11 cellular contexts compared by ENCODE assay signal in genomic region chr4:15182600-15183222, GRCh38.
A peak's percentile ranks its signal among the peaks of the same experiment; 100 is the strongest.
DNase-seq lines count a peak whose midpoint lies in the region; ATAC-seq, FAIRE-seq and TF ChIP-seq lines count a peak whose summit lies in the region.
"Had no signal": no experiment of that assay in that cellular context is flagged by ENCODE, and none has a peak within 500 bp of the region (broad histone marks: within the 10 kb centered on the region; RNA-seq: fewer than 3 reads in every experiment).

No MANE protein-coding gene starts in this region.

- H2AFZ ChIP-seq in endothelial cell of umbilical vein (ENCODE audit: low read depth, low read length), result no peak overlapping the region

- BruUV-seq in endothelial cell of umbilical vein (replicated peaks; lab: Mats Ljungman, UMichigan), result no TSS peak

- H3K4me1 ChIP-seq in CD4-positive, CD25-positive, alpha-beta regulatory T cell (ENCODE audit: control insufficient read depth, insufficient read depth, low read length, poor library complexity, severe bottlenecking), result no peaks in the 10 kb centered on the region
- H3K4me1 ChIP-seq in endothelial cell of umbilical vein (ENCODE audit: control insufficient read depth, extremely low read depth, insufficient read depth, low read length), result no peaks in the 10 kb centered on the region
- no peaks in the 10 kb centered on the region for H3K4me1 ChIP-seq in gastrocnemius medialis
- H3K4me1 ChIP-seq in colonic mucosa, result no peaks in the 10 kb centered on the region

- no peaks in the 10 kb centered on the region for H3K79me2 ChIP-seq in endothelial cell of umbilical vein (ENCODE audit: control insufficient read depth, insufficient read depth, low read length)

- H3K27ac ChIP-seq in CD4-positive, CD25-positive, alpha-beta regulatory T cell (ENCODE audit: insufficient read depth, low read length, poor library complexity, severe bottlenecking), result no peak overlapping the region
- H3K27ac ChIP-seq in endothelial cell of umbilical vein (ENCODE audit: insufficient read depth, low read depth, low read length), result no peak overlapping the region
- H3K27ac ChIP-seq in gastrocnemius medialis, result no peak overlapping the region
- H3K27ac ChIP-seq in colonic mucosa, result no peak overlapping the region

- no peak overlapping the region for H3K4me3 Mint-ChIP-seq in CD4-positive, CD25-positive, alpha-beta regulatory T cell

- no peak overlapping the region for H3K4me2 ChIP-seq in endothelial cell of umbilical vein (ENCODE audit: insufficient read depth, low read length)

- DNase-seq in CD4-positive, CD25-positive, alpha-beta regulatory T cell, result peak in 1 of 3 donors; percentile 8
- DNase-seq in M059J (ENCODE audit: low read depth) (peak; percentile 37), endothelial cell of umbilical vein (ENCODE audit: low read depth, low spot score) (peak; percentile 4), gastrocnemius medialis (no peak), colonic mucosa (no peak), germinal center (ENCODE audit: low spot score) (no peak), NCI-H2227 treated with DMSO at 0.1 percent for 48 hours (lab: John Stamatoyannopoulos, UW) (no peak)
- DNase-seq: activated CD8-positive, alpha-beta memory T cell treated with anti-CD3 and anti-CD28 coated beads for 24 hours; cortex of kidney had no signal

- no peaks in the 10 kb centered on the region for H3K36me3 Mint-ChIP-seq in CD4-positive, CD25-positive, alpha-beta regulatory T cell

- CTCF ChIA-PET in endothelial cell of umbilical vein (lab: Charles Lee), result no interaction called here

- H3K4me1 Mint-ChIP-seq in CD4-positive, CD25-positive, alpha-beta regulatory T cell, result peaks cover 0 to 10% (median 6%) of the 10 kb centered on the region in 4 donors

- no peak for FAIRE-seq in endothelial cell of umbilical vein (lab: Jason Lieb, UNC)

- dilution Hi-C loops in endothelial cell of umbilical vein (cut with MboI; ENCODE audit: extremely low pct_ligation_motif_present, low sequenced_read_pairs), result no loop called here

- ATAC-seq in CD4-positive, CD25-positive, alpha-beta regulatory T cell (ENCODE audit: low read depth in 2 of 2), result no peak
- peak; percentile 91 for ATAC-seq in GM19463 (IDR thresholded peaks at IDR 0.05; ENCODE audit: unreplicated experiment)
- no peak for ATAC-seq in gastrocnemius medialis
- ATAC-seq: Panc1 had no signal

- no peaks in the 10 kb centered on the region for H4K20me1 ChIP-seq in endothelial cell of umbilical vein (replicated peaks; ENCODE audit: control insufficient read depth, extremely low read depth, insufficient read depth, low read length)

- H3K9me1 ChIP-seq in endothelial cell of umbilical vein (replicated peaks; ENCODE audit: control insufficient read depth, extremely low read depth, insufficient read depth, low read length), result no peaks in the 10 kb centered on the region

- intact Hi-C loops in endothelial cell of umbilical vein (cut with micrococcal nuclease) (no loop called here), gastrocnemius medialis (cut with DNase I; ENCODE audit: low total_unique reads) (no loop called here), colonic mucosa (cut with DNase I) (no loop called here)

- no peak overlapping the region for H3K9ac ChIP-seq in endothelial cell of umbilical vein (replicated peaks; ENCODE audit: extremely low read depth, insufficient read depth, low read length)
- H3K9ac ChIP-seq in colonic mucosa (ENCODE audit: low read depth in 2 of 2, low read length in 2 of 2), result no peak overlapping the region

- no peaks in the 10 kb centered on the region for H3K36me3 ChIP-seq in CD4-positive, CD25-positive, alpha-beta regulatory T cell (ENCODE audit: control insufficient read depth, insufficient read depth, low read length)
- H3K36me3 ChIP-seq in endothelial cell of umbilical vein (ENCODE audit: control insufficient read depth in 2 of 2, extremely low read depth in 1 of 2, insufficient read depth in 2 of 2, low read length in 2 of 2) (no peaks in the 10 kb centered on the region), gastrocnemius medialis (no peaks in the 10 kb centered on the region), colonic mucosa (no peaks in the 10 kb centered on the region)

- H3K9me3 ChIP-seq in CD4-positive, CD25-positive, alpha-beta regulatory T cell (ENCODE audit: control insufficient read depth in 2 of 2, low read length in 2 of 2), result no peaks in the 10 kb centered on the region
- no peaks in the 10 kb centered on the region for H3K9me3 ChIP-seq in endothelial cell of umbilical vein (replicated peaks; ENCODE audit: control insufficient read depth, insufficient read depth, low read length)
- no peaks in the 10 kb centered on the region for H3K9me3 ChIP-seq in gastrocnemius medialis
- no peaks in the 10 kb centered on the region for H3K9me3 ChIP-seq in colonic mucosa

- POLR2A ChIA-PET in endothelial cell of umbilical vein (lab: Charles Lee), result no interaction called here

- TF ChIP-seq POLR2A in endothelial cell of umbilical vein (IDR thresholded peaks at IDR 0.05; ENCODE audit: low read depth, low read length), result no peak
- no peak for TF ChIP-seq POLR2A in gastrocnemius medialis (IDR thresholded peaks at IDR 0.05)

- H3K9me3 Mint-ChIP-seq in CD4-positive, CD25-positive, alpha-beta regulatory T cell, result peaks cover 0 to 1% (median 0%) of the 10 kb centered on the region in 7 donors

- H3K27me3 ChIP-seq in CD4-positive, CD25-positive, alpha-beta regulatory T cell (ENCODE audit: control insufficient read depth, insufficient read depth, low read length), result no peaks in the 10 kb centered on the region
- no peaks in the 10 kb centered on the region for H3K27me3 ChIP-seq in endothelial cell of umbilical vein (ENCODE audit: control insufficient read depth in 2 of 2, insufficient read depth in 2 of 2, low read length in 2 of 2)
- no peaks in the 10 kb centered on the region for H3K27me3 ChIP-seq in gastrocnemius medialis
- no peaks in the 10 kb centered on the region for H3K27me3 ChIP-seq in colonic mucosa

- no peak overlapping the region for H3K27ac Mint-ChIP-seq in CD4-positive, CD25-positive, alpha-beta regulatory T cell

- in situ Hi-C loops in gastrocnemius medialis (cut with MboI; ENCODE audit: low sequenced_read_pairs in 4 of 4), result no loop called here

- TF ChIP-seq CTCF in endothelial cell of umbilical vein (IDR thresholded peaks at IDR 0.05; ENCODE audit: extremely low read depth in 1 of 2, insufficient read depth in 1 of 2, low read depth in 1 of 2, low read length in 2 of 2), result no peak
- TF ChIP-seq CTCF in gastrocnemius medialis (IDR thresholded peaks at IDR 0.05 in 4 of 5, conservative IDR thresholded peaks at IDR 0.05 in 1 of 5), result no peak
- TF ChIP-seq CTCF in colonic mucosa (IDR thresholded peaks at IDR 0.05), result no peak

- H3K4me3 ChIP-seq in CD4-positive, CD25-positive, alpha-beta regulatory T cell (ENCODE audit: low read depth, low read length), result peak overlapping the region; percentile 10
- H3K4me3 ChIP-seq in endothelial cell of umbilical vein (replicated peaks in 1 of 3; ENCODE audit: insufficient read depth in 1 of 3, low read depth in 1 of 3, low read length in 3 of 3), result no peak overlapping the region
- H3K4me3 ChIP-seq in gastrocnemius medialis, result no peak overlapping the region
- H3K4me3 ChIP-seq in colonic mucosa, result no peak overlapping the region

- peaks cover 8% of the 10 kb centered on the region for H3K27me3 Mint-ChIP-seq in CD4-positive, CD25-positive, alpha-beta regulatory T cell

TF ChIP-seq in endothelial cell of umbilical vein, 7 proteins besides CTCF, POLR2A, EP300 and RAD21:
- TF ChIP-seq GATA2 (IDR thresholded peaks at IDR 0.05; ENCODE audit: insufficient read depth, insufficient read length, low read depth, low read length) (no peak), EZH2 (IDR thresholded peaks at IDR 0.05; ENCODE audit: borderline replicate concordance, low read depth, low read length, severe bottlenecking) (no peak), POLR2AphosphoS5 (IDR thresholded peaks at IDR 0.05; ENCODE audit: insufficient read depth, low read depth, low read length) (no peak), MYC (IDR thresholded peaks at IDR 0.05; ENCODE audit: low read depth, low read length) (no peak), FOS (IDR thresholded peaks at IDR 0.05; ENCODE audit: borderline replicate concordance, insufficient read depth, low read length) (no peak), JUN (IDR thresholded peaks at IDR 0.05; ENCODE audit: borderline replicate concordance, insufficient read depth, insufficient read length, low read depth) (no peak)
- TF ChIP-seq, protein P1, sequence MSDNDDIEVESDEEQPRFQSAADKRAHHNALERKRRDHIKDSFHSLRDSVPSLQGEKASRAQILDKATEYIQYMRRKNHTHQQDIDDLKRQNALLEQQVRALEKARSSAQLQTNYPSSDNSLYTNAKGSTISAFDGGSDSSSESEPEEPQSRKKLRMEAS (IDR thresholded peaks at IDR 0.05; ENCODE audit: insufficient read depth, insufficient read length), result no peak

Comparison
In these comparisons a context has a peak if more than half of its experiments do, and no peak if none do; other contexts are left out.
1. DNase-seq: peak in M059J (single experiment) and endothelial cell of umbilical vein (single experiment); none in gastrocnemius medialis (0 of 2), colonic mucosa (single experiment), germinal center (single experiment) and NCI-H2227 treated with DMSO at 0.1 percent for 48 hours (single experiment).